Comparison of ENCODE assay signal across 9 cellular contexts in genomic region chr12:74646831-74647230, GRCh38.
DNase-seq lines count a peak whose midpoint lies in the region; ATAC-seq and TF ChIP-seq lines count a peak whose summit lies in the region.
"Had no signal": no experiment of that assay in that cellular context is flagged by ENCODE, and none has a peak within 500 bp of the region (broad histone marks: within the 10 kb centered on the region; RNA-seq: fewer than 3 reads in every experiment).

No MANE protein-coding gene starts in this region.

- H3K27ac ChIP-seq in cardiac muscle cell: no peak overlapping the region

- H3K9me3 ChIP-seq in cardiac muscle cell (ENCODE audit: low read depth): no peaks in the 10 kb centered on the region

- no peaks in the 10 kb centered on the region for H3K36me3 Mint-ChIP-seq in type B pancreatic cell

- no peaks in the 10 kb centered on the region for H3K4me1 ChIP-seq in cardiac muscle cell (ENCODE audit: low read depth)

- H3K4me3 ChIP-seq in cardiac muscle cell (no peak overlapping the region), choroid plexus epithelial cell (ENCODE audit: low read depth, low read length) (no peak overlapping the region)

- H3K27me3 ChIP-seq in cardiac muscle cell: no peaks in the 10 kb centered on the region

- H3K4me1 Mint-ChIP-seq in type B pancreatic cell (ENCODE audit: unreplicated experiment): no peaks in the 10 kb centered on the region

- no peak for TF ChIP-seq CTCF in cardiac muscle cell (IDR thresholded peaks at IDR 0.05; ENCODE audit: low read depth, low read length)
- no peak for TF ChIP-seq CTCF in choroid plexus epithelial cell (conservative IDR thresholded peaks at IDR 0.05; ENCODE audit: low read depth, low read length)
- peak; percentile 55 for TF ChIP-seq CTCF in type B pancreatic cell (conservative IDR thresholded peaks at IDR 0.05)

- DNase-seq in cardiac muscle cell (ENCODE audit: low read depth in 1 of 2, low spot score in 1 of 2) (peak; percentile 1 to 5), left ventricle myocardium superior (no peak), NCI-H526 treated with DMSO at 0.1 percent for 48 hours (lab: John Stamatoyannopoulos, UW) (peak; percentile 8), choroid plexus epithelial cell (ENCODE audit: low read depth) (peak; percentile 14), type B pancreatic cell (ENCODE audit: extremely low spot score, unreplicated experiment) (no peak), DMS79 (lab: John Stamatoyannopoulos, UW) (no peak)
- DNase-seq in activated CD4-positive, CD25-positive, alpha-beta regulatory T cell treated with anti-CD3 and anti-CD28 coated beads, Interleukin-2, amount 50 U/mL, for 72 hours: no peak
- DNase-seq: activated CD4-positive, alpha-beta T cell treated with anti-CD3 and anti-CD28 coated beads for 48 hours had no signal

- no peaks in the 10 kb centered on the region for H3K27me3 Mint-ChIP-seq in type B pancreatic cell

- H3K9me3 Mint-ChIP-seq in type B pancreatic cell: no peaks in the 10 kb centered on the region

- no peak for ATAC-seq in left ventricle myocardium superior
- ATAC-seq in HG03159 (IDR thresholded peaks at IDR 0.05; ENCODE audit: unreplicated experiment): no peak

- no peak overlapping the region for H3K4me3 Mint-ChIP-seq in type B pancreatic cell

- H3K27ac Mint-ChIP-seq in type B pancreatic cell: no peak overlapping the region

- no peaks in the 10 kb centered on the region for H3K36me3 ChIP-seq in cardiac muscle cell

- intact Hi-C loops in left ventricle myocardium superior (cut with micrococcal nuclease): no loop called here

Comparison
In these comparisons a context has a peak if more than half of its experiments do, and no peak if none do; other contexts are left out.
1. DNase-seq: peak in cardiac muscle cell (2 of 2), NCI-H526 treated with DMSO at 0.1 percent for 48 hours (single experiment) and choroid plexus epithelial cell (single experiment); none in left ventricle myocardium superior (single experiment), type B pancreatic cell (single experiment), DMS79 (single experiment) and activated CD4-positive, CD25-positive, alpha-beta regulatory T cell treated with anti-CD3 and anti-CD28 coated beads, Interleukin-2, amount 50 U/mL, for 72 hours (single experiment).